In the genomic region with DNA sequence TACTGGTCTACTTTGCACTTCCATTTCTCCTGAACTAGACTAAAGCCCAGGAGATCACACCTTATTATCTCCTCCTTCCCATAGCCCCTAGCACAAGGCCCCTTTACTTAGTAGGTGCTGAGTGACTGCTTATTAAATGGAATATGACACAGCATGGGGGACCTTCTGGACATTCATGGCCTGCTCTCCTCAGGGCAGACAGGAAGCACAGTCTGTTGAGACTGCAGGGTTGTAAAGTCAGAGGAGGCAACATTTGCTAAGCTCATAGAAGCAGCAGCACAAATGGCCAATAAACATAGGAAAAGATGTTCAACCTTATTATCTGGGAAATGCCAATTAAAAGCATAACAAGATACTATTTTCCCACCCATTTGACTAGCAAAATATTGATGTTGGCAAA, we compare ENCODE assay signal across 23 cellular contexts.
A peak's percentile ranks its signal among the peaks of the same experiment; 100 is the strongest.
DNase-seq lines count a peak whose midpoint lies in the region; ATAC-seq and TF ChIP-seq lines count a peak whose summit lies in the region.
"Had no signal": no experiment of that assay in that cellular context is flagged by ENCODE, and none has a peak within 500 bp of the region (broad histone marks: within the 10 kb centered on the region; RNA-seq: fewer than 3 reads in every experiment).

No MANE protein-coding gene starts in this region.

- no peak for DNase-seq in activated T-cell treated with anti-CD3 and anti-CD28 coated beads, Interleukin-2, amount 50 U/mL, for 24 hours
- no peak for DNase-seq in activated T-cell treated with anti-CD3 and anti-CD28 coated beads for 4 hours
- DNase-seq in NCI-H2029 treated with DMSO at 0.1 percent for 48 hours (lab: John Stamatoyannopoulos, UW): peak; percentile 56
- no peak for DNase-seq in activated naive CD8-positive, alpha-beta T cell treated with anti-CD3 and anti-CD28 coated beads, Interleukin-2, amount 10 ng/mL, durations not matched to agents 7 days and 5 days
- no peak for DNase-seq in stimulated activated effector memory CD8-positive, alpha-beta T cell treated with anti-CD3 and anti-CD28 coated beads, Interleukin-12 subunit alpha, Interleukin-12 subunit beta, amount 100 ng/mL, for 72 hours (ENCODE audit: low spot score in 2 of 2)
- DNase-seq in esophagus muscularis mucosa (ENCODE audit: extremely low spot score): no peak
- DNase-seq in NCI-H748 treated with DMSO at 0.1 percent for 48 hours (lab: John Stamatoyannopoulos, UW): no peak
- DNase-seq: ACHN; activated CD4-positive, CD25-positive, alpha-beta regulatory T cell; adrenal gland; cortex of kidney; heart right ventricle; NCI-H1417 treated with DMSO at 0.1 percent for 48 hours; NCI-H2171; stimulated activated CD8-positive, alpha-beta memory T cell treated with anti-CD3 and anti-CD28 coated beads, Interleukin-4, amount 100 ng/mL, for 48 hours; uterus had no signal

- H3K27ac Mint-ChIP-seq in activated T-cell treated with anti-CD3 and anti-CD28 coated beads, Interleukin-2, amount 50 U/mL, for 24 hours: peak overlapping the region; percentile 35
- H3K27ac Mint-ChIP-seq in activated naive CD8-positive, alpha-beta T cell treated with anti-CD3 and anti-CD28 coated beads, Interleukin-2, amount 10 ng/mL, durations not matched to agents 7 days and 5 days: peak overlapping the region; percentile 9
- peak overlapping the region; percentile 76 for H3K27ac Mint-ChIP-seq in stimulated activated effector memory CD8-positive, alpha-beta T cell treated with anti-CD3 and anti-CD28 coated beads, Interleukin-12 subunit alpha, Interleukin-12 subunit beta, amount 100 ng/mL, for 72 hours
- H3K27ac Mint-ChIP-seq: IgD-negative memory B cell, nephron had no signal

- peaks cover 0 to 6% (median 2%) of the 10 kb centered on the region in 4 donors for H3K4me1 ChIP-seq in esophagus muscularis mucosa
- H3K4me1 ChIP-seq: uterus had no signal

- no peak overlapping the region for H3K4me3 ChIP-seq in esophagus muscularis mucosa
- H3K4me3 ChIP-seq: adrenal gland; BLaER1 treated with 17β-estradiol and CSF1 and Interleukin-3, amounts not matched to agents 10 nM and 100 nM; heart right ventricle; uterus had no signal

- ATAC-seq in activated naive CD8-positive, alpha-beta T cell treated with anti-CD3 and anti-CD28 coated beads, Interleukin-2, amount 10 ng/mL, durations not matched to agents 7 days and 5 days (ENCODE audit: low read depth): no peak
- no peak for ATAC-seq in stimulated activated effector memory CD8-positive, alpha-beta T cell treated with anti-CD3 and anti-CD28 coated beads, Interleukin-12 subunit alpha, Interleukin-12 subunit beta, amount 100 ng/mL, for 72 hours
- ATAC-seq in HG02642 (IDR thresholded peaks at IDR 0.05; ENCODE audit: poor library complexity, unreplicated experiment): no peak
- ATAC-seq: heart right ventricle, left lobe of liver, sciatic nerve, SK-N-SH treated with all-trans-retinoic acid at 6 μM for 48 hours had no signal

- no peak overlapping the region for H3K4me3 Mint-ChIP-seq in activated T-cell treated with anti-CD3 and anti-CD28 coated beads, Interleukin-2, amount 50 U/mL, for 24 hours
- H3K4me3 Mint-ChIP-seq in activated naive CD8-positive, alpha-beta T cell treated with anti-CD3 and anti-CD28 coated beads, Interleukin-2, amount 10 ng/mL, durations not matched to agents 7 days and 5 days: no peak overlapping the region
- H3K4me3 Mint-ChIP-seq in stimulated activated effector memory CD8-positive, alpha-beta T cell treated with anti-CD3 and anti-CD28 coated beads, Interleukin-12 subunit alpha, Interleukin-12 subunit beta, amount 100 ng/mL, for 72 hours: no peak overlapping the region
- H3K4me3 Mint-ChIP-seq: IgD-negative memory B cell, nephron had no signal

- no peak for TF ChIP-seq EP300 in esophagus muscularis mucosa (IDR thresholded peaks at IDR 0.05)

- H3K27me3 Mint-ChIP-seq in activated T-cell treated with anti-CD3 and anti-CD28 coated beads, Interleukin-2, amount 50 U/mL, for 24 hours: no peaks in the 10 kb centered on the region
- H3K27me3 Mint-ChIP-seq in activated naive CD8-positive, alpha-beta T cell treated with anti-CD3 and anti-CD28 coated beads, Interleukin-2, amount 10 ng/mL, durations not matched to agents 7 days and 5 days: no peaks in the 10 kb centered on the region
- H3K27me3 Mint-ChIP-seq: IgD-negative memory B cell had no signal

- no peak for TF ChIP-seq POLR2A in esophagus muscularis mucosa (IDR thresholded peaks at IDR 0.05; ENCODE audit: low read depth)

- intact Hi-C loops in esophagus muscularis mucosa (cut with DNase I): no loop called here

- no peak overlapping the region for H3K27ac ChIP-seq in esophagus muscularis mucosa (replicated peaks in 1 of 4)
- H3K27ac ChIP-seq: heart right ventricle, uterus had no signal

- peaks cover 93% of the 10 kb centered on the region for H3K36me3 Mint-ChIP-seq in activated T-cell treated with anti-CD3 and anti-CD28 coated beads, Interleukin-2, amount 50 U/mL, for 24 hours (ENCODE audit: low read depth)
- peaks cover 26% of the 10 kb centered on the region for H3K36me3 Mint-ChIP-seq in activated naive CD8-positive, alpha-beta T cell treated with anti-CD3 and anti-CD28 coated beads, Interleukin-2, amount 10 ng/mL, durations not matched to agents 7 days and 5 days
- H3K36me3 Mint-ChIP-seq in stimulated activated effector memory CD8-positive, alpha-beta T cell treated with anti-CD3 and anti-CD28 coated beads, Interleukin-12 subunit alpha, Interleukin-12 subunit beta, amount 100 ng/mL, for 72 hours: peaks cover 97% of the 10 kb centered on the region

- H3K4me1 Mint-ChIP-seq in activated T-cell treated with anti-CD3 and anti-CD28 coated beads, Interleukin-2, amount 50 U/mL, for 24 hours (ENCODE audit: low read depth): peaks cover 53% of the 10 kb centered on the region
- peaks cover 4% of the 10 kb centered on the region for H3K4me1 Mint-ChIP-seq in activated naive CD8-positive, alpha-beta T cell treated with anti-CD3 and anti-CD28 coated beads, Interleukin-2, amount 10 ng/mL, durations not matched to agents 7 days and 5 days
- H3K4me1 Mint-ChIP-seq in stimulated activated effector memory CD8-positive, alpha-beta T cell treated with anti-CD3 and anti-CD28 coated beads, Interleukin-12 subunit alpha, Interleukin-12 subunit beta, amount 100 ng/mL, for 72 hours: peaks cover 42% of the 10 kb centered on the region

- POLR2A ChIA-PET in activated naive CD8-positive, alpha-beta T cell treated with anti-CD3 and anti-CD28 coated beads, Interleukin-2, amount 10 ng/mL, durations not matched to agents 7 days and 5 days (lab: Charles Lee): no interaction called here

- H3K9me3 ChIP-seq in esophagus muscularis mucosa: no peaks in the 10 kb centered on the region
- H3K9me3 ChIP-seq: adrenal gland; BLaER1 treated with 17β-estradiol and CSF1 and Interleukin-3, amounts not matched to agents 10 nM and 100 nM; heart right ventricle; uterus had no signal

- no peaks in the 10 kb centered on the region for H3K9me3 Mint-ChIP-seq in activated T-cell treated with anti-CD3 and anti-CD28 coated beads, Interleukin-2, amount 50 U/mL, for 24 hours
- H3K9me3 Mint-ChIP-seq in activated naive CD8-positive, alpha-beta T cell treated with anti-CD3 and anti-CD28 coated beads, Interleukin-2, amount 10 ng/mL, durations not matched to agents 7 days and 5 days: no peaks in the 10 kb centered on the region
- no peaks in the 10 kb centered on the region for H3K9me3 Mint-ChIP-seq in stimulated activated effector memory CD8-positive, alpha-beta T cell treated with anti-CD3 and anti-CD28 coated beads, Interleukin-12 subunit alpha, Interleukin-12 subunit beta, amount 100 ng/mL, for 72 hours
- H3K9me3 Mint-ChIP-seq: IgD-negative memory B cell, nephron had no signal

- no peaks in the 10 kb centered on the region for H3K27me3 ChIP-seq in esophagus muscularis mucosa
- H3K27me3 ChIP-seq: adrenal gland; BLaER1 treated with 17β-estradiol and CSF1 and Interleukin-3, amounts not matched to agents 10 nM and 100 nM; heart right ventricle; uterus had no signal

- H3K36me3 ChIP-seq in esophagus muscularis mucosa: peaks cover 15 to 65% (median 44%) of the 10 kb centered on the region in 4 donors
- H3K36me3 ChIP-seq: uterus had no signal

- no peak for TF ChIP-seq CTCF in esophagus muscularis mucosa (IDR thresholded peaks at IDR 0.05)

Comparison
In these comparisons a context has a peak if more than half of its experiments do, and no peak if none do; other contexts are left out.
1. H3K27ac Mint-ChIP-seq: peak in every context shown above with its lines; median percentile 76 in stimulated activated effector memory CD8-positive, alpha-beta T cell treated with anti-CD3 and anti-CD28 coated beads, Interleukin-12 subunit alpha, Interleukin-12 subunit beta, amount 100 ng/mL, for 72 hours; 35 in activated T-cell treated with anti-CD3 and anti-CD28 coated beads, Interleukin-2, amount 50 U/mL, for 24 hours; 9 in activated naive CD8-positive, alpha-beta T cell treated with anti-CD3 and anti-CD28 coated beads, Interleukin-2, amount 10 ng/mL, durations not matched to agents 7 days and 5 days.